In genomic region chr11:2690261-2690575, GRCh38 we compare ENCODE assay signal across 1 cellular context.
TF ChIP-seq lines count a peak whose summit lies in the region.

No MANE protein-coding gene starts in this region.

TF ChIP-seq in K562, 482 proteins besides CTCF, POLR2A, EP300 and RAD21:
- 0 out of 2 replicates have a peak, but pooled peaks have one; percentile 8 for TF ChIP-seq USF1 (CRISPR knock-in tag; IDR thresholded peaks at IDR 0.05)
- no peak for TF ChIP-seq SLC30A9 (CRISPR knock-in tag; IDR thresholded peaks at IDR 0.05)
- no peak for TF ChIP-seq JUND (IDR thresholded peaks at IDR 0.05; ENCODE audit: borderline replicate concordance, low read depth, low read length)
- no peak for TF ChIP-seq JUND (tag; IDR thresholded peaks at IDR 0.05; ENCODE audit: borderline replicate concordance, low read depth, low read length)
- TF ChIP-seq ZBTB9 (CRISPR knock-in tag; IDR thresholded peaks at IDR 0.05), result no peak
- TF ChIP-seq ARID2 (IDR thresholded peaks at IDR 0.05), result no peak
- no peak for TF ChIP-seq ARNT (IDR thresholded peaks at IDR 0.05)
- TF ChIP-seq ZC3H4 (CRISPR knock-in tag; IDR thresholded peaks at IDR 0.05; ENCODE audit: borderline replicate concordance), result no peak
TF ChIP-seq in K562: peak in this region for 1.
